Comparison of ENCODE assay signal across 16 cellular contexts in genomic region chr5:55540525-55540924, GRCh38. TPM values are rescaled to one million over a fixed set of nuclear protein-coding genes. Genes with fewer than 3 reads are reported as not detected.
DNase-seq lines count a peak whose midpoint lies in the region; ATAC-seq and TF ChIP-seq lines count a peak whose summit lies in the region.
"Had no signal": no experiment of that assay in that cellular context is flagged by ENCODE, and none has a peak within 500 bp of the region (broad histone marks: within the 10 kb centered on the region; RNA-seq: fewer than 3 reads in every experiment).

No MANE protein-coding gene starts in this region.

- DNase-seq in activated naive CD4-positive, alpha-beta T cell treated with anti-CD3 and anti-CD28 coated beads, Interleukin-2, amount 10 ng/mL, durations not matched to agents 7 days and 5 days, result no peak
- no peak for DNase-seq in activated naive CD4-positive, alpha-beta T cell (lab: John Stamatoyannopoulos, UW)
- DNase-seq in WTC11 (ENCODE audit: low spot score) (no peak), endodermal cell (no peak), NCI-H1694 treated with DMSO at 0.1 percent for 48 hours (lab: John Stamatoyannopoulos, UW) (no peak)
- no peak for DNase-seq in naive thymus-derived CD8-positive, alpha-beta T cell
- DNase-seq: activated effector memory CD4-positive, alpha-beta T cell treated with Interleukin-2 at 50 U/mL for 16 hours; kidney glomerular epithelial cell; NCI-H1694; NCI-H748 treated with DMSO at 0.1 percent for 48 hours; SIG-M5; stimulated activated CD4-positive, alpha-beta T cell treated with anti-CD3 and anti-CD28 coated beads, Interleukin-4, amount 100 ng/mL, for 1 hour; stimulated activated naive B cell treated with anti-CD40 and anti-IgM and Interleukin-4, amounts not matched to agents 10 μg/mL and 1 μg/mL and 100 μg/mL, for 72 hours had no signal

- no peaks in the 10 kb centered on the region for H3K9me3 ChIP-seq in endodermal cell (ENCODE audit: control insufficient read depth, low read length)

- ATAC-seq in HG02870 (IDR thresholded peaks at IDR 0.05; ENCODE audit: unreplicated experiment) (peak; percentile 42), WTC11 (no peak), HG03025 (IDR thresholded peaks at IDR 0.05; ENCODE audit: low FRiP score, unreplicated experiment) (no peak)
- peak in 1 of 2 donors; percentile 6 for ATAC-seq in naive thymus-derived CD8-positive, alpha-beta T cell

- no peaks in the 10 kb centered on the region for H3K9me3 Mint-ChIP-seq in activated naive CD4-positive, alpha-beta T cell treated with anti-CD3 and anti-CD28 coated beads, Interleukin-2, amount 10 ng/mL, durations not matched to agents 7 days and 5 days
- H3K9me3 Mint-ChIP-seq in WTC11 (no peaks in the 10 kb centered on the region), endodermal cell (no peaks in the 10 kb centered on the region)
- no peaks in the 10 kb centered on the region for H3K9me3 Mint-ChIP-seq in naive thymus-derived CD8-positive, alpha-beta T cell
- H3K9me3 Mint-ChIP-seq: stimulated activated naive B cell treated with anti-CD40 and anti-IgM and Interleukin-4, amounts not matched to agents 10 μg/mL and 1 μg/mL and 100 μg/mL, for 72 hours had no signal

- WGBS in endodermal cell (ENCODE audit: insufficient coverage in 1 of 2, insufficient read length in 1 of 2), 2 experiments, result 29 to 48% methylated on average over 1 to 2 of the region's 2 CpGs

- peak overlapping the region; percentile 90 for H3K27ac Mint-ChIP-seq in activated naive CD4-positive, alpha-beta T cell treated with anti-CD3 and anti-CD28 coated beads, Interleukin-2, amount 10 ng/mL, durations not matched to agents 7 days and 5 days
- H3K27ac Mint-ChIP-seq in WTC11 (peak overlapping the region; percentile 4; the same call in 1 of the 2 replicates), endodermal cell (no peak overlapping the region)
- H3K27ac Mint-ChIP-seq in naive thymus-derived CD8-positive, alpha-beta T cell, result peak overlapping the region in 9 of 10 donors; percentile 8 to 85 (median 71)
- H3K27ac Mint-ChIP-seq: stimulated activated naive B cell treated with anti-CD40 and anti-IgM and Interleukin-4, amounts not matched to agents 10 μg/mL and 1 μg/mL and 100 μg/mL, for 72 hours had no signal

- H3K4me1 ChIP-seq in endodermal cell (ENCODE audit: control insufficient read depth, insufficient read depth, low read length), result peaks cover 3% of the 10 kb centered on the region

- H3K27ac ChIP-seq in endodermal cell (ENCODE audit: low read depth, low read length), result no peak overlapping the region
- H3K27ac ChIP-seq: VCaP had no signal

- no peaks in the 10 kb centered on the region for H3K27me3 ChIP-seq in endodermal cell (ENCODE audit: control insufficient read depth, insufficient read depth, low read length, poor library complexity, severe bottlenecking)

- no peaks in the 10 kb centered on the region for H3K36me3 ChIP-seq in endodermal cell (ENCODE audit: control insufficient read depth, insufficient read depth, low read length)

- H3K4me1 Mint-ChIP-seq in activated naive CD4-positive, alpha-beta T cell treated with anti-CD3 and anti-CD28 coated beads, Interleukin-2, amount 10 ng/mL, durations not matched to agents 7 days and 5 days, result peaks cover 71% of the 10 kb centered on the region
- peaks cover 39% of the 10 kb centered on the region for H3K4me1 Mint-ChIP-seq in WTC11
- peaks cover 18 to 39% (median 35%) of the 10 kb centered on the region in 4 donors for H3K4me1 Mint-ChIP-seq in naive thymus-derived CD8-positive, alpha-beta T cell
- H3K4me1 Mint-ChIP-seq in endodermal cell, result peaks cover 27% of the 10 kb centered on the region

- H3K4me3 Mint-ChIP-seq in activated naive CD4-positive, alpha-beta T cell treated with anti-CD3 and anti-CD28 coated beads, Interleukin-2, amount 10 ng/mL, durations not matched to agents 7 days and 5 days, result peak overlapping the region; percentile 50
- H3K4me3 Mint-ChIP-seq in WTC11 (no peak overlapping the region), endodermal cell (no peak overlapping the region)
- H3K4me3 Mint-ChIP-seq in naive thymus-derived CD8-positive, alpha-beta T cell, result peak overlapping the region in 7 of 10 donors; percentile 14 to 48 (median 30)
- H3K4me3 Mint-ChIP-seq: stimulated activated naive B cell treated with anti-CD40 and anti-IgM and Interleukin-4, amounts not matched to agents 10 μg/mL and 1 μg/mL and 100 μg/mL, for 72 hours had no signal

- no peak overlapping the region for H3K4me3 ChIP-seq in endodermal cell (ENCODE audit: low read length)

- no peak for TF ChIP-seq CTCF in WTC11 (IDR thresholded peaks at IDR 0.05)
- no peak for TF ChIP-seq CTCF in endodermal cell (conservative IDR thresholded peaks at IDR 0.05)

- CTCF ChIA-PET in activated naive CD4-positive, alpha-beta T cell treated with anti-CD3 and anti-CD28 coated beads, Interleukin-2, amount 10 ng/mL, durations not matched to agents 7 days and 5 days (lab: Charles Lee), result interaction anchor here (1.2 kb wide), 1 partner anchor 149 kb away, joined by 4 read pairs; no protein-coding TSS in a partner anchor
- CTCF ChIA-PET in WTC11 (lab: Charles Lee), result no interaction called here

- POLR2A ChIA-PET in WTC11 (lab: Charles Lee), result no interaction called here
- POLR2A ChIA-PET in naive thymus-derived CD8-positive, alpha-beta T cell (lab: Charles Lee), result no interaction called here

- no peaks in the 10 kb centered on the region for H3K27me3 Mint-ChIP-seq in activated naive CD4-positive, alpha-beta T cell treated with anti-CD3 and anti-CD28 coated beads, Interleukin-2, amount 10 ng/mL, durations not matched to agents 7 days and 5 days
- H3K27me3 Mint-ChIP-seq in WTC11 (ENCODE audit: low read depth) (no peaks in the 10 kb centered on the region), endodermal cell (ENCODE audit: insufficient read depth) (no peaks in the 10 kb centered on the region)
- H3K27me3 Mint-ChIP-seq in naive thymus-derived CD8-positive, alpha-beta T cell, result no peaks in the 10 kb centered on the region
- H3K27me3 Mint-ChIP-seq: stimulated activated naive B cell treated with anti-CD40 and anti-IgM and Interleukin-4, amounts not matched to agents 10 μg/mL and 1 μg/mL and 100 μg/mL, for 72 hours had no signal

- H3K36me3 Mint-ChIP-seq in activated naive CD4-positive, alpha-beta T cell treated with anti-CD3 and anti-CD28 coated beads, Interleukin-2, amount 10 ng/mL, durations not matched to agents 7 days and 5 days, result no peaks in the 10 kb centered on the region
- H3K36me3 Mint-ChIP-seq in WTC11, result no peaks in the 10 kb centered on the region
- no peaks in the 10 kb centered on the region for H3K36me3 Mint-ChIP-seq in naive thymus-derived CD8-positive, alpha-beta T cell
- H3K36me3 Mint-ChIP-seq in endodermal cell (ENCODE audit: low read depth), result no peaks in the 10 kb centered on the region
- H3K36me3 Mint-ChIP-seq: stimulated activated naive B cell treated with anti-CD40 and anti-IgM and Interleukin-4, amounts not matched to agents 10 μg/mL and 1 μg/mL and 100 μg/mL, for 72 hours had no signal

- no peak overlapping the region for H3K9ac ChIP-seq in endodermal cell (ENCODE audit: extremely low read depth, low read length, poor library complexity, severe bottlenecking)

TF ChIP-seq in WTC11, 78 proteins besides CTCF, POLR2A, EP300 and RAD21 (continues in another document):
- TF ChIP-seq ZNF281 (CRISPR knock-in tag; IDR thresholded peaks at IDR 0.05) (no peak), ZNF671 (CRISPR knock-in tag; IDR thresholded peaks at IDR 0.05) (no peak), FOXK1 (CRISPR knock-in tag; IDR thresholded peaks at IDR 0.05) (no peak), NFYB (CRISPR knock-in tag; conservative IDR thresholded peaks at IDR 0.05; ENCODE audit: low read depth) (no peak)
- TF ChIP-seq, protein P1, sequence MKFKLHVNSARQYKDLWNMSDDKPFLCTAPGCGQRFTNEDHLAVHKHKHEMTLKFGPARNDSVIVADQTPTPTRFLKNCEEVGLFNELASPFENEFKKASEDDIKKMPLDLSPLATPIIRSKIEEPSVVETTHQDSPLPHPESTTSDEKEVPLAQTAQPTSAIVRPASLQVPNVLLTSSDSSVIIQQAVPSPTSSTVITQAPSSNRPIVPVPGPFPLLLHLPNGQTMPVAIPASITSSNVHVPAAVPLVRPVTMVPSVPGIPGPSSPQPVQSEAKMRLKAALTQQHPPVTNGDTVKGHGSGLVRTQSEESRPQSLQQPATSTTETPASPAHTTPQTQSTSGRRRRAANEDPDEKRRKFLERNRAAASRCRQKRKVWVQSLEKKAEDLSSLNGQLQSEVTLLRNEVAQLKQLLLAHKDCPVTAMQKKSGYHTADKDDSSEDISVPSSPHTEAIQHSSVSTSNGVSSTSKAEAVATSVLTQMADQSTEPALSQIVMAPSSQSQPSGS (CRISPR knock-in tag; IDR thresholded peaks at IDR 0.05; ENCODE audit: borderline replicate concordance, low read depth), result no peak

RNA-seq across cellular contexts. Expression of gene PLPP1, which starts 5.8 kb away (rescaled TPM):
- 38.2 to 43.2 TPM (median 40.9 TPM) in 3 replicates for total RNA-seq in WTC11 (2021)
- 1 to 10 TPM; 7.0 to 7.9 TPM for total RNA-seq in naive thymus-derived CD8-positive, alpha-beta T cell
- 10 to 100 TPM; 11.7 to 23.3 (median 15.7) TPM for polyA plus RNA-seq in naive thymus-derived CD8-positive, alpha-beta T cell
- total RNA-seq in endodermal cell, result 100 to 1,000 TPM in 1 of 2 donors, 10 to 100 TPM in 1; 29.0 to 100 TPM
- 30.1 TPM for polyA plus RNA-seq in endodermal cell (2013, experiment 1 of 2)
- polyA plus RNA-seq in endodermal cell (2013, experiment 2 of 2), result 26.8 TPM

Comparison
In these comparisons a context has a peak if more than half of its experiments do, and no peak if none do; other contexts are left out.
1. H3K4me3 Mint-ChIP-seq: peak in activated naive CD4-positive, alpha-beta T cell treated with anti-CD3 and anti-CD28 coated beads, Interleukin-2, amount 10 ng/mL, durations not matched to agents 7 days and 5 days (single experiment) and naive thymus-derived CD8-positive, alpha-beta T cell (7 of 10); none in WTC11 (single experiment) and endodermal cell (single experiment).